12 cellular contexts compared by ENCODE assay signal in the genomic region with DNA sequence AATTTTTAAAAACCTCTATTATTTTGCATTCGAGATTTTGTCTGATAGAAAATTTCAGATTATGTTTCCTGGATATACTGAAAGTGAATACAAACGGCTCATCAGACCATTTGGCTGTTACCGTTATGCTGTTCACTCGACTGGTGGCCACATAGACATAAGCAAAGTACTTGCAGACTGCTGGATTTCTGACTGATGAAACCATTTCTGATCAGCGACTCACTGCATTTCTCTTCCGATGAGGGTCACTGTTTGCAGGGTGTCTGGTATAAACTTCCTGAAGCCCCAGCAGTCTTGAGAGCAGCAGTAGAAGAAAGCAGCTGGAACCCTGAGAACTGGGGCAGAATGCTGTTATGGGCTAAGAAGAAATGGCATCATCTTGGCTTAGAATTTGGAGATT. TPM values are rescaled to one million over a fixed set of nuclear protein-coding genes. Genes with fewer than 3 reads are reported as not detected.
DNase-seq lines count a peak whose midpoint lies in the region; ATAC-seq and TF ChIP-seq lines count a peak whose summit lies in the region.
"Had no signal": no experiment of that assay in that cellular context is flagged by ENCODE, and none has a peak within 500 bp of the region (broad histone marks: within the 10 kb centered on the region; RNA-seq: fewer than 3 reads in every experiment).

No MANE protein-coding gene starts in this region.

- POLR2A ChIA-PET in activated CD4-positive, alpha-beta T cell treated with anti-CD3 and anti-CD28 coated beads, Interleukin-2, amount 10 ng/mL, durations not matched to agents 7 days and 5 days (lab: Charles Lee), result no interaction called here

- no peaks in the 10 kb centered on the region for H3K36me3 ChIP-seq in brain microvascular endothelial cell (replicated peaks)
- H3K36me3 ChIP-seq: stomach had no signal

- no peaks in the 10 kb centered on the region for H3K27me3 Mint-ChIP-seq in activated CD4-positive, alpha-beta T cell treated with anti-CD3 and anti-CD28 coated beads, Interleukin-2, amount 10 ng/mL, durations not matched to agents 7 days and 5 days

- H3K9me3 Mint-ChIP-seq in activated CD4-positive, alpha-beta T cell treated with anti-CD3 and anti-CD28 coated beads, Interleukin-2, amount 10 ng/mL, durations not matched to agents 7 days and 5 days, result no peaks in the 10 kb centered on the region

- no peaks in the 10 kb centered on the region for H3K27me3 ChIP-seq in brain microvascular endothelial cell (replicated peaks)
- H3K27me3 ChIP-seq: stomach had no signal

- H3K36me3 Mint-ChIP-seq in activated CD4-positive, alpha-beta T cell treated with anti-CD3 and anti-CD28 coated beads, Interleukin-2, amount 10 ng/mL, durations not matched to agents 7 days and 5 days (ENCODE audit: low read depth), result no peaks in the 10 kb centered on the region

- no peak for ATAC-seq in HG02970 (IDR thresholded peaks at IDR 0.05; ENCODE audit: low FRiP score, unreplicated experiment)

- no peak overlapping the region for H3K4me3 ChIP-seq in AG10803 (ENCODE audit: low read length)
- no peak overlapping the region for H3K4me3 ChIP-seq in brain microvascular endothelial cell (ENCODE audit: low read depth, low read length)
- H3K4me3 ChIP-seq: stomach had no signal

- DNase-seq in AG10803 (ENCODE audit: low read depth), result peak; percentile 68
- peak; percentile 68 for DNase-seq in M059J (ENCODE audit: low read depth)
- DNase-seq in brain microvascular endothelial cell, result peak; percentile 48
- peak; percentile 92 for DNase-seq in kidney tubule cell (ENCODE audit: low spot score)
- DNase-seq in epidermal melanocyte (ENCODE audit: insufficient read length, low spot score), result no peak
- no peak for DNase-seq in activated CD4-positive, alpha-beta T cell treated with anti-CD3 and anti-CD28 coated beads, Interleukin-2, amount 10 ng/mL, durations not matched to agents 7 days and 5 days
- no peak for DNase-seq in stimulated activated CD4-positive, alpha-beta T cell treated with anti-CD3 and anti-CD28 coated beads, Interleukin-2, amount 100 ng/mL, for 24 hours
- DNase-seq: activated CD4-positive, alpha-beta T cell treated with anti-CD3 and anti-CD28 coated beads, Interleukin-2, amount 50 U/mL, for 1 hour; foreskin melanocyte; NCI-H1436 had no signal

- H3K27ac Mint-ChIP-seq in activated CD4-positive, alpha-beta T cell treated with anti-CD3 and anti-CD28 coated beads, Interleukin-2, amount 10 ng/mL, durations not matched to agents 7 days and 5 days, result no peak overlapping the region

- CTCF ChIA-PET in activated CD4-positive, alpha-beta T cell treated with anti-CD3 and anti-CD28 coated beads, Interleukin-2, amount 10 ng/mL, durations not matched to agents 7 days and 5 days (lab: Charles Lee), result interaction anchor here (0.6 to 1.5 kb wide), 4 partner anchors 10 to 53 kb away, joined by 3 to 4 read pairs (median 4); no protein-coding TSS in a partner anchor

- H3K4me3 Mint-ChIP-seq in activated CD4-positive, alpha-beta T cell treated with anti-CD3 and anti-CD28 coated beads, Interleukin-2, amount 10 ng/mL, durations not matched to agents 7 days and 5 days, result no peak overlapping the region

- TF ChIP-seq CTCF in AG10803 (conservative IDR thresholded peaks at IDR 0.05; ENCODE audit: low read length) (no peak), brain microvascular endothelial cell (IDR thresholded peaks at IDR 0.05; ENCODE audit: low read depth, low read length, missing control alignments) (peak; percentile 7)

- peaks cover 26% of the 10 kb centered on the region for H3K4me1 Mint-ChIP-seq in activated CD4-positive, alpha-beta T cell treated with anti-CD3 and anti-CD28 coated beads, Interleukin-2, amount 10 ng/mL, durations not matched to agents 7 days and 5 days

- in situ Hi-C loops in brain microvascular endothelial cell (cut with HindIII; ENCODE audit: low pct_ligation_motif_present, low sequenced_read_pairs), result no loop called here

- H3K27ac ChIP-seq in brain microvascular endothelial cell, result peak overlapping the region; percentile 20

RNA-seq across cellular contexts. Expression of a gene that starts 17.7 kb away (rescaled TPM):
- 23.0 and 37.8 TPM in 2 replicates for total RNA-seq in M059J (2014; rRNA removed; shearing (Covaris generic))
- 10 to 100 TPM in 1 of 2 experiments, 1 to 10 TPM in 1; 9.4 to 10.7 TPM for total RNA-seq in activated CD4-positive, alpha-beta T cell treated with anti-CD3 and anti-CD28 coated beads, Interleukin-2, amount 10 ng/mL, durations not matched to agents 7 days and 5 days

Comparison
In these comparisons a context has a peak if more than half of its experiments do, and no peak if none do; other contexts are left out.
1. DNase-seq: peak in AG10803 (single experiment), M059J (single experiment), brain microvascular endothelial cell (single experiment) and kidney tubule cell (single experiment); none in epidermal melanocyte (single experiment), activated CD4-positive, alpha-beta T cell treated with anti-CD3 and anti-CD28 coated beads, Interleukin-2, amount 10 ng/mL, durations not matched to agents 7 days and 5 days (single experiment) and stimulated activated CD4-positive, alpha-beta T cell treated with anti-CD3 and anti-CD28 coated beads, Interleukin-2, amount 100 ng/mL, for 24 hours (0 of 2).